ENCODE assay signal across 15 cellular contexts in genomic region chr5:165035520-165035919, GRCh38.
A peak's percentile ranks its signal among the peaks of the same experiment; 100 is the strongest.
DNase-seq lines count a peak whose midpoint lies in the region; ATAC-seq, FAIRE-seq and TF ChIP-seq lines count a peak whose summit lies in the region.
"Had no signal": no experiment of that assay in that cellular context is flagged by ENCODE, and none has a peak within 500 bp of the region (broad histone marks: within the 10 kb centered on the region; RNA-seq: fewer than 3 reads in every experiment).

No MANE protein-coding gene starts in this region.

- no peak overlapping the region for H3K4me3 ChIP-seq in GM23338
- no peak overlapping the region for H3K4me3 ChIP-seq in astrocyte (ENCODE audit: insufficient read depth, low read depth, low read length)
- H3K4me3 ChIP-seq: A549 had no signal

- H3K4me1 ChIP-seq in GM23338 (ENCODE audit: insufficient read depth) (0 out of 2 replicates have a peak, but pooled peaks cover 12% of the 10 kb centered on the region), astrocyte (ENCODE audit: insufficient read depth, low read length) (no peaks in the 10 kb centered on the region)
- H3K4me1 ChIP-seq: A549 had no signal

- H3K9ac ChIP-seq in astrocyte (ENCODE audit: low read length) = no peak overlapping the region

- H3K4me3 Mint-ChIP-seq in GM23338 (no peak overlapping the region), astrocyte (ENCODE audit: unreplicated experiment) (no peak overlapping the region)
- H3K4me3 Mint-ChIP-seq: CD4-positive, alpha-beta memory T cell; H9; IgD-negative memory B cell had no signal

- H3K9me3 Mint-ChIP-seq in GM23338 (no peaks in the 10 kb centered on the region; the same call in 2 of the 3 replicates), astrocyte (ENCODE audit: unreplicated experiment) (no peaks in the 10 kb centered on the region)
- H3K9me3 Mint-ChIP-seq: H9 had no signal

- H3K36me3 Mint-ChIP-seq in GM23338 (ENCODE audit: low read depth) = peaks cover 3% of the 10 kb centered on the region; the same call in 1 of the 3 replicates
- no peaks in the 10 kb centered on the region for H3K36me3 Mint-ChIP-seq in astrocyte (ENCODE audit: low read depth, unreplicated experiment)
- H3K36me3 Mint-ChIP-seq: CD4-positive, alpha-beta memory T cell; IgD-negative memory B cell had no signal

- H3K4me1 Mint-ChIP-seq in GM23338 = peaks cover 9% of the 10 kb centered on the region; the same call in 2 of the 3 replicates
- peaks cover 15% of the 10 kb centered on the region for H3K4me1 Mint-ChIP-seq in astrocyte (ENCODE audit: low read depth, unreplicated experiment)
- H3K4me1 Mint-ChIP-seq: CD4-positive, alpha-beta memory T cell; IgD-negative memory B cell had no signal

- no peaks in the 10 kb centered on the region for H3K27me3 Mint-ChIP-seq in GM23338 (ENCODE audit: insufficient read depth, low read depth, poor library complexity)
- no peaks in the 10 kb centered on the region for H3K27me3 Mint-ChIP-seq in astrocyte (ENCODE audit: low read depth, unreplicated experiment)
- H3K27me3 Mint-ChIP-seq: CD4-positive, alpha-beta memory T cell; IgD-negative memory B cell had no signal

- H3K9me2 ChIP-seq in GM23338 (ENCODE audit: insufficient read depth) = 0 out of 2 replicates have a peak, but pooled peaks cover 2% of the 10 kb centered on the region

- no peak overlapping the region for H3K4me2 ChIP-seq in GM23338
- H3K4me2 ChIP-seq in astrocyte (ENCODE audit: low read length) = no peak overlapping the region
- H3K4me2 ChIP-seq: A549 had no signal

- DNase-seq in GM23338 (ENCODE audit: low spot score) = no peak
- DNase-seq in astrocyte (ENCODE audit: low read depth) = peak; percentile 26
- DNase-seq in iris pigment epithelial cell (ENCODE audit: low read depth) = peak; percentile 3
- DNase-seq in putamen (ENCODE audit: low spot score) = peak; percentile 20
- no peak for DNase-seq in NCI-H1105 (lab: John Stamatoyannopoulos, UW)
- DNase-seq in stimulated activated CD8-positive, alpha-beta memory T cell treated with anti-CD3 and anti-CD28 coated beads, Interleukin-4, amount 100 ng/mL, for 48 hours = no peak
- no peak for DNase-seq in caudate nucleus (lab: John Stamatoyannopoulos, UW)
- DNase-seq: BE2C; CD4-positive, alpha-beta memory T cell; GF-D8; GOT3; H9 had no signal

- no peaks in the 10 kb centered on the region for H3F3A ChIP-seq in GM23338 (replicated peaks; ENCODE audit: low read depth)

- H3K79me2 ChIP-seq in GM23338 (replicated peaks; ENCODE audit: insufficient read depth) = no peaks in the 10 kb centered on the region
- H3K79me2 ChIP-seq in astrocyte (ENCODE audit: insufficient read depth, low read length) = no peaks in the 10 kb centered on the region

- no peaks in the 10 kb centered on the region for H4K20me1 ChIP-seq in GM23338 (replicated peaks; ENCODE audit: insufficient read depth)
- H4K20me1 ChIP-seq in astrocyte (ENCODE audit: insufficient read depth, low read length) = no peaks in the 10 kb centered on the region

- no peak for ATAC-seq in GM23338
- ATAC-seq: A549 had no signal

- H3K27me3 ChIP-seq in GM23338 (ENCODE audit: insufficient read depth) = no peaks in the 10 kb centered on the region
- no peaks in the 10 kb centered on the region for H3K27me3 ChIP-seq in astrocyte (ENCODE audit: insufficient read depth, low read length)
- H3K27me3 ChIP-seq: BE2C had no signal

- H3K27ac ChIP-seq in GM23338 (ENCODE audit: low read depth) (no peak overlapping the region), astrocyte (ENCODE audit: low read depth, low read length) (no peak overlapping the region), caudate nucleus (ENCODE audit: low read depth, low read length) (no peak overlapping the region)
- H3K27ac ChIP-seq: A549, C4-2B had no signal

- FAIRE-seq in astrocyte (lab: Jason Lieb, UNC) = no peak
- FAIRE-seq: A549 had no signal

- no peaks in the 10 kb centered on the region for H3K36me3 ChIP-seq in GM23338 (ENCODE audit: insufficient read depth)
- no peaks in the 10 kb centered on the region for H3K36me3 ChIP-seq in astrocyte (ENCODE audit: insufficient read depth, low read length)
- H3K36me3 ChIP-seq: BE2C had no signal

- H3K27ac Mint-ChIP-seq in GM23338 (no peak overlapping the region), astrocyte (ENCODE audit: unreplicated experiment) (peak overlapping the region; percentile 16)
- H3K27ac Mint-ChIP-seq: CD4-positive, alpha-beta memory T cell; H9 had no signal

- no peak for TF ChIP-seq CTCF in GM23338 (conservative IDR thresholded peaks at IDR 0.05; ENCODE audit: low read depth in 2 of 2)
- no peak for TF ChIP-seq CTCF in astrocyte (IDR thresholded peaks at IDR 0.05; ENCODE audit: insufficient read depth, low read depth, low read length)

- H3K9me3 ChIP-seq in astrocyte (ENCODE audit: insufficient read depth, low read depth, low read length) = no peaks in the 10 kb centered on the region
- H3K9me3 ChIP-seq: A549, BE2C had no signal

- H2AFZ ChIP-seq in GM23338 = peak overlapping the region; percentile 18; the same call in 1 of the 2 replicates
- no peak overlapping the region for H2AFZ ChIP-seq in astrocyte (ENCODE audit: low read depth, low read length)

TF ChIP-seq in GM23338, 12 proteins besides CTCF, POLR2A, EP300 and RAD21 (continues in another document):
- TF ChIP-seq ZNF331 (CRISPR knock-in tag; IDR thresholded peaks at IDR 0.05; ENCODE audit: low read depth) = no peak
- no peak for TF ChIP-seq NANOG (IDR thresholded peaks at IDR 0.05; ENCODE audit: borderline replicate concordance)
- no peak for TF ChIP-seq ZNF114 (CRISPR knock-in tag; IDR thresholded peaks at IDR 0.05)
- TF ChIP-seq REST (IDR thresholded peaks at IDR 0.05; ENCODE audit: unreplicated experiment) = no peak

Comparison
In these comparisons a context has a peak if more than half of its experiments do, and no peak if none do; other contexts are left out.
1. DNase-seq: peak in astrocyte (single experiment), iris pigment epithelial cell (single experiment) and putamen (single experiment); none in GM23338 (single experiment), NCI-H1105 (single experiment), stimulated activated CD8-positive, alpha-beta memory T cell treated with anti-CD3 and anti-CD28 coated beads, Interleukin-4, amount 100 ng/mL, for 48 hours (single experiment) and caudate nucleus (0 of 61).